ENCODE assay signal across 1 cellular context in genomic region chr12:9792961-9793617, GRCh38.
TF ChIP-seq lines count a peak whose summit lies in the region.

No MANE protein-coding gene starts in this region.

TF ChIP-seq in GM23338, 12 proteins besides CTCF, POLR2A, EP300 and RAD21:
- TF ChIP-seq, protein P1, sequence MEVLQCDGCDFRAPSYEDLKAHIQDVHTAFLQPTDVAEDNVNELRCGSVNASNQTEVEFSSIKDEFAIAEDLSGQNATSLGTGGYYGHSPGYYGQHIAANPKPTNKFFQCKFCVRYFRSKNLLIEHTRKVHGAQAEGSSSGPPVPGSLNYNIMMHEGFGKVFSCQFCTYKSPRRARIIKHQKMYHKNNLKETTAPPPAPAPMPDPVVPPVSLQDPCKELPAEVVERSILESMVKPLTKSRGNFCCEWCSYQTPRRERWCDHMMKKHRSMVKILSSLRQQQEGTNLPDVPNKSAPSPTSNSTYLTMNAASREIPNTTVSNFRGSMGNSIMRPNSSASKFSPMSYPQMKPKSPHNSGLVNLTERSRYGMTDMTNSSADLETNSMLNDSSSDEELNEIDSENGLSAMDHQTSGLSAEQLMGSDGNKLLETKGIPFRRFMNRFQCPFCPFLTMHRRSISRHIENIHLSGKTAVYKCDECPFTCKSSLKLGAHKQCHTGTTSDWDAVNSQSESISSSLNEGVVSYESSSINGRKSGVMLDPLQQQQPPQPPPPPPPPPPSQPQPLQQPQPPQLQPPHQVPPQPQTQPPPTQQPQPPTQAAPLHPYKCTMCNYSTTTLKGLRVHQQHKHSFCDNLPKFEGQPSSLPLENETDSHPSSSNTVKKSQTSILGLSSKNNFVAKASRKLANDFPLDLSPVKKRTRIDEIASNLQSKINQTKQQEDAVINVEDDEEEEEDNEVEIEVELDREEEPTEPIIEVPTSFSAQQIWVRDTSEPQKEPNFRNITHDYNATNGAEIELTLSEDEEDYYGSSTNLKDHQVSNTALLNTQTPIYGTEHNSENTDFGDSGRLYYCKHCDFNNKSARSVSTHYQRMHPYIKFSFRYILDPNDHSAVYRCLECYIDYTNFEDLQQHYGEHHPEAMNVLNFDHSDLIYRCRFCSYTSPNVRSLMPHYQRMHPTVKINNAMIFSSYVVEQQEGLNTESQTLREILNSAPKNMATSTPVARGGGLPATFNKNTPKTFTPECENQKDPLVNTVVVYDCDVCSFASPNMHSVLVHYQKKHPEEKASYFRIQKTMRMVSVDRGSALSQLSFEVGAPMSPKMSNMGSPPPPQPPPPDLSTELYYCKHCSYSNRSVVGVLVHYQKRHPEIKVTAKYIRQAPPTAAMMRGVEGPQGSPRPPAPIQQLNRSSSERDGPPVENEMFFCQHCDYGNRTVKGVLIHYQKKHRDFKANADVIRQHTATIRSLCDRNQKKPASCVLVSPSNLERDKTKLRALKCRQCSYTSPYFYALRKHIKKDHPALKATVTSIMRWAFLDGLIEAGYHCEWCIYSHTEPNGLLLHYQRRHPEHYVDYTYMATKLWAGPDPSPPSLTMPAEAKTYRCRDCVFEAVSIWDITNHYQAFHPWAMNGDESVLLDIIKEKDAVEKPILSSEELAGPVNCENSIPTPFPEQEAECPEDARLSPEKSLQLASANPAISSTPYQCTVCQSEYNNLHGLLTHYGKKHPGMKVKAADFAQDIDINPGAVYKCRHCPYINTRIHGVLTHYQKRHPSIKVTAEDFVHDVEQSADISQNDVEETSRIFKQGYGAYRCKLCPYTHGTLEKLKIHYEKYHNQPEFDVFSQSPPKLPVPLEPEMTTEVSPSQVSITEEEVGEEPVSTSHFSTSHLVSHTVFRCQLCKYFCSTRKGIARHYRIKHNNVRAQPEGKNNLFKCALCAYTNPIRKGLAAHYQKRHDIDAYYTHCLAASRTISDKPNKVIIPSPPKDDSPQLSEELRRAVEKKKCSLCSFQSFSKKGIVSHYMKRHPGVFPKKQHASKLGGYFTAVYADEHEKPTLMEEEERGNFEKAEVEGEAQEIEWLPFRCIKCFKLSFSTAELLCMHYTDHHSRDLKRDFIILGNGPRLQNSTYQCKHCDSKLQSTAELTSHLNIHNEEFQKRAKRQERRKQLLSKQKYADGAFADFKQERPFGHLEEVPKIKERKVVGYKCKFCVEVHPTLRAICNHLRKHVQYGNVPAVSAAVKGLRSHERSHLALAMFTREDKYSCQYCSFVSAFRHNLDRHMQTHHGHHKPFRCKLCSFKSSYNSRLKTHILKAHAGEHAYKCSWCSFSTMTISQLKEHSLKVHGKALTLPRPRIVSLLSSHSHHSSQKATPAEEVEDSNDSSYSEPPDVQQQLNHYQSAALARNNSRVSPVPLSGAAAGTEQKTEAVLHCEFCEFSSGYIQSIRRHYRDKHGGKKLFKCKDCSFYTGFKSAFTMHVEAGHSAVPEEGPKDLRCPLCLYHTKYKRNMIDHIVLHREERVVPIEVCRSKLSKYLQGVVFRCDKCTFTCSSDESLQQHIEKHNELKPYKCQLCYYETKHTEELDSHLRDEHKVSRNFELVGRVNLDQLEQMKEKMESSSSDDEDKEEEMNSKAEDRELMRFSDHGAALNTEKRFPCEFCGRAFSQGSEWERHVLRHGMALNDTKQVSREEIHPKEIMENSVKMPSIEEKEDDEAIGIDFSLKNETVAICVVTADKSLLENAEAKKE (CRISPR knock-in tag; IDR thresholded peaks at IDR 0.05): no peak
- TF ChIP-seq EZH2 (IDR thresholded peaks at IDR 0.05; ENCODE audit: low read depth, unreplicated experiment): no peak
- TF ChIP-seq JUNB (IDR thresholded peaks at IDR 0.05; ENCODE audit: unreplicated experiment): no peak
- no peak for TF ChIP-seq STAT1 (IDR thresholded peaks at IDR 0.05; ENCODE audit: unreplicated experiment)
- TF ChIP-seq ETS1 (IDR thresholded peaks at IDR 0.05): no peak
- no peak for TF ChIP-seq ZNF114 (CRISPR knock-in tag; IDR thresholded peaks at IDR 0.05)
- TF ChIP-seq EZH2phosphoT487 (IDR thresholded peaks at IDR 0.05; ENCODE audit: unreplicated experiment): no peak
- TF ChIP-seq ZNF331 (CRISPR knock-in tag; IDR thresholded peaks at IDR 0.05; ENCODE audit: low read depth): no peak
- no peak for TF ChIP-seq NANOG (IDR thresholded peaks at IDR 0.05; ENCODE audit: borderline replicate concordance)
- no peak for TF ChIP-seq CREB1 (CRISPR knock-in tag; IDR thresholded peaks at IDR 0.05; ENCODE audit: low read depth)
- TF ChIP-seq REST (IDR thresholded peaks at IDR 0.05; ENCODE audit: unreplicated experiment): no peak
- no peak for TF ChIP-seq POLR2AphosphoS5 (IDR thresholded peaks at IDR 0.05; ENCODE audit: low read depth)
